Comparison of ENCODE assay signal across 8 cellular contexts in genomic region chr19:46416077-46416709, GRCh38. TPM values are rescaled to one million over a fixed set of nuclear protein-coding genes. Genes with fewer than 3 reads are reported as not detected.
A peak's percentile ranks its signal among the peaks of the same experiment; 100 is the strongest.
DNase-seq lines count a peak whose midpoint lies in the region; ATAC-seq, FAIRE-seq and TF ChIP-seq lines count a peak whose summit lies in the region.

No MANE protein-coding gene starts in this region.

- peak overlapping the region; percentile 94 for H3K4me2 ChIP-seq in A549
- H3K4me2 ChIP-seq in GM23338: peak overlapping the region; percentile 75
- H3K4me2 ChIP-seq in skeletal muscle satellite cell (ENCODE audit: low read length): peak overlapping the region; percentile 80

- TF ChIP-seq EP300 in A549 (IDR thresholded peaks at IDR 0.05): no peak

- H3K36me3 Mint-ChIP-seq in GM23338 (ENCODE audit: low read depth) (peaks cover 10% of the 10 kb centered on the region), MCF 10A (ENCODE audit: insufficient read depth, unreplicated experiment) (no peaks in the 10 kb centered on the region)

- WGBS in A549 (ENCODE audit: missing lambda C conversion rate): 38% methylated on average over 25 of the region's 41 CpGs

- H3K27me3 Mint-ChIP-seq in GM23338 (ENCODE audit: insufficient read depth, low read depth, poor library complexity) (peaks cover 45% of the 10 kb centered on the region), MCF 10A (ENCODE audit: insufficient read depth, unreplicated experiment) (no peaks in the 10 kb centered on the region)

- peaks cover 11% of the 10 kb centered on the region; the same call in 2 of the 3 replicates for H3K4me1 ChIP-seq in A549
- H3K4me1 ChIP-seq in GM23338 (ENCODE audit: insufficient read depth): peaks cover 25% of the 10 kb centered on the region
- no peaks in the 10 kb centered on the region; the same call in 1 of the 2 replicates for H3K4me1 ChIP-seq in iPS-20b (ENCODE audit: insufficient read depth, low read length)
- peaks cover 35% of the 10 kb centered on the region for H3K4me1 ChIP-seq in skeletal muscle satellite cell (ENCODE audit: control insufficient read depth, insufficient read depth, low read length)

- H3K9ac ChIP-seq in iPS-20b (ENCODE audit: low read depth, low read length) (peak overlapping the region; percentile 75; the same call in 1 of the 2 replicates), skeletal muscle satellite cell (ENCODE audit: low read depth, low read length) (peak overlapping the region; percentile 53)

- peaks cover 5% of the 10 kb centered on the region for H4K20me1 ChIP-seq in GM23338 (replicated peaks; ENCODE audit: insufficient read depth)

- H3K4me3 ChIP-seq in A549 (peak overlapping the region; percentile 45), GM23338 (peak overlapping the region; percentile 52), iPS-20b (ENCODE audit: low read length) (peak overlapping the region; percentile 63), skeletal muscle satellite cell (ENCODE audit: low read length) (peak overlapping the region; percentile 70)

- TF ChIP-seq CTCF in A549 (IDR thresholded peaks at IDR 0.05) (no peak), GM23338 (conservative IDR thresholded peaks at IDR 0.05; ENCODE audit: low read depth in 2 of 2) (no peak), MCF 10A (IDR thresholded peaks at IDR 0.05; ENCODE audit: unreplicated experiment) (no peak)

- POLR2A ChIA-PET in A549 (lab: Yijun Ruan, JAX): interaction anchor here (1.5 kb wide), 1 partner anchor 10 kb away, joined by 3 read pairs; no protein-coding TSS in a partner anchor
- POLR2A ChIA-PET in MCF 10A (lab: Yijun Ruan, JAX): no interaction called here

- H3K27me3 ChIP-seq in GM23338 (ENCODE audit: insufficient read depth) (peaks cover 25% of the 10 kb centered on the region), iPS-20b (ENCODE audit: insufficient read depth, low read length) (peaks cover 31% of the 10 kb centered on the region), skeletal muscle satellite cell (ENCODE audit: control insufficient read depth, insufficient read depth, low read length) (peaks cover 3% of the 10 kb centered on the region)

- peak overlapping the region; percentile 86 for H2AFZ ChIP-seq in GM23338

- peaks cover 18% of the 10 kb centered on the region for H3K79me2 ChIP-seq in GM23338 (replicated peaks; ENCODE audit: insufficient read depth)

- H3K9me2 ChIP-seq in GM23338 (ENCODE audit: insufficient read depth): no peaks in the 10 kb centered on the region

- TF ChIP-seq POLR2A in A549 (IDR thresholded peaks at IDR 0.05; ENCODE audit: low read length): no peak

- no TSS peak for BruUV-seq in MCF 10A (replicated peaks; lab: Mats Ljungman, UMichigan)

- peaks cover 23% of the 10 kb centered on the region for H3F3A ChIP-seq in GM23338 (replicated peaks; ENCODE audit: low read depth)

- no peaks in the 10 kb centered on the region for H3K36me3 ChIP-seq in GM23338 (ENCODE audit: insufficient read depth)
- H3K36me3 ChIP-seq in iPS-20b (ENCODE audit: insufficient read depth, low read depth, low read length): no peaks in the 10 kb centered on the region
- H3K36me3 ChIP-seq in skeletal muscle satellite cell (ENCODE audit: insufficient read depth, low read length): no peaks in the 10 kb centered on the region

- H3K9me3 ChIP-seq in A549 (no peaks in the 10 kb centered on the region), iPS-20b (ENCODE audit: insufficient read depth, low read depth, low read length) (no peaks in the 10 kb centered on the region), skeletal muscle satellite cell (replicated peaks; ENCODE audit: low read length) (no peaks in the 10 kb centered on the region)

- H3K4me3 Mint-ChIP-seq in GM23338: peak overlapping the region; percentile 65
- H3K4me3 Mint-ChIP-seq in MCF 10A (ENCODE audit: unreplicated experiment): peak overlapping the region; percentile 34

- H3K27ac ChIP-seq in A549: peak overlapping the region; percentile 54 to 78
- peak overlapping the region; percentile 89 for H3K27ac ChIP-seq in GM23338 (ENCODE audit: low read depth)
- no peak overlapping the region for H3K27ac ChIP-seq in iPS-20b (ENCODE audit: low read length)

- no peak for TF ChIP-seq RAD21 in A549 (conservative IDR thresholded peaks at IDR 0.05 in 1 of 2, IDR thresholded peaks at IDR 0.05 in 1 of 2)

- H3K27ac Mint-ChIP-seq in GM23338 (peak overlapping the region; percentile 90), MCF 10A (ENCODE audit: low read depth, unreplicated experiment) (no peak overlapping the region)

- H3K9me3 Mint-ChIP-seq in GM23338 (peaks cover 3% of the 10 kb centered on the region; the same call in 2 of the 3 replicates), MCF 10A (ENCODE audit: unreplicated experiment) (no peaks in the 10 kb centered on the region)

- H3K4me1 Mint-ChIP-seq in GM23338: peaks cover 29% of the 10 kb centered on the region
- H3K4me1 Mint-ChIP-seq in MCF 10A (ENCODE audit: insufficient read depth, unreplicated experiment): peaks cover 5% of the 10 kb centered on the region

- FAIRE-seq in A549 (lab: Jason Lieb, UNC): no peak

- intact Hi-C loops in MCF 10A (cut with micrococcal nuclease): no loop called here

- DNase-seq in A549 (ENCODE audit: low read depth in 1 of 2, low spot score in 1 of 2) (peak; percentile 84 to 85), GM23338 (ENCODE audit: low spot score) (peak; percentile 96), NCI-H524 (lab: John Stamatoyannopoulos, UW) (peak; percentile 63 to 86), MCF 10A (ENCODE audit: unreplicated experiment) (peak; percentile 61)

- CTCF ChIA-PET in A549 (lab: Yijun Ruan, JAX) (interaction anchor here (0.7 to 7.2 kb wide), 13 partner anchors 10 to 186 kb away, joined by 3 to 58 read pairs (median 4); no protein-coding TSS in a partner anchor), MCF 10A (lab: Yijun Ruan, JAX) (no interaction called here)

- ATAC-seq in A549: peak; percentile 87 to 92
- peak; percentile 61 for ATAC-seq in GM23338
- ATAC-seq in GM21619 (IDR thresholded peaks at IDR 0.05; ENCODE audit: unreplicated experiment): no peak
- ATAC-seq in GM19452 (IDR thresholded peaks at IDR 0.05; ENCODE audit: unreplicated experiment): no peak

TF ChIP-seq in A549, 52 proteins besides CTCF, POLR2A, EP300 and RAD21:
- TF ChIP-seq HDAC2 (IDR thresholded peaks at IDR 0.05) (no peak), E2F6 (IDR thresholded peaks at IDR 0.05; ENCODE audit: borderline replicate concordance, low read depth) (0 out of 2 replicates have a peak, but pooled peaks have one; percentile 26)
TF ChIP-seq in A549: peak in this region for 1.

TF ChIP-seq in GM23338, 12 proteins besides CTCF, POLR2A, EP300 and RAD21 (continues in another document):
- TF ChIP-seq EZH2phosphoT487 (IDR thresholded peaks at IDR 0.05; ENCODE audit: unreplicated experiment): no peak
- TF ChIP-seq ZNF114 (CRISPR knock-in tag; IDR thresholded peaks at IDR 0.05): no peak
- TF ChIP-seq NANOG (IDR thresholded peaks at IDR 0.05; ENCODE audit: borderline replicate concordance): no peak
- no peak for TF ChIP-seq CREB1 (CRISPR knock-in tag; IDR thresholded peaks at IDR 0.05; ENCODE audit: low read depth)
- no peak for TF ChIP-seq EZH2 (IDR thresholded peaks at IDR 0.05; ENCODE audit: low read depth, unreplicated experiment)
- no peak for TF ChIP-seq JUNB (IDR thresholded peaks at IDR 0.05; ENCODE audit: unreplicated experiment)
- TF ChIP-seq ETS1 (IDR thresholded peaks at IDR 0.05): no peak

RNA-seq across cellular contexts. Expression of gene CCDC8, which starts 2.8 kb away (rescaled TPM):
- polyA plus RNA-seq in A549 (2011; rRNA removed): 0.04 TPM in 1 of 2 replicates, not detected in the other
- polyA plus RNA-seq in A549 (2012; cell fraction: cytosol; rRNA removed): 0.01 TPM in 1 of 2 replicates, not detected in the other
- 0.04 and 0.05 TPM in 2 replicates for polyA plus RNA-seq in A549 (2012; cell fraction: nucleus; rRNA removed)
- polyA plus RNA-seq in A549 (2017; fragmentation: RNase III; extraction: RNeasy Plus Mini Kit Qiagen cat#74134 plus additional on column Dnase treatment): 0.03 to 0.08 TPM in 2 of 3 replicates, not detected in the other
- polyA minus RNA-seq in A549 (2011; rRNA and poly(A)+ RNA removed): not detected in 2 replicates
- 16.5 and 17.4 TPM in 2 replicates for total RNA-seq in GM23338 (2014; rRNA removed; shearing (Covaris generic))
- 5.6 and 6.0 TPM in 2 replicates for polyA plus RNA-seq in GM23338 (2016; fragmentation: Nextera tagmentation; extraction: Ambion mirVana)
- total RNA-seq in MCF 10A (2022): not detected in 2 replicates
- total RNA-seq in skeletal muscle satellite cell (2012; rRNA removed): 10.3 and 21.3 TPM in 2 replicates

RNA-seq across cellular contexts. Expression of gene PNMA8C, which starts 12.5 kb away (rescaled TPM):
- polyA plus RNA-seq in A549 (2011; rRNA removed): 0.01 TPM in 1 of 2 replicates, not detected in the other
- 0.01 TPM in 2 replicates for polyA plus RNA-seq in A549 (2012; cell fraction: cytosol; rRNA removed)
- polyA plus RNA-seq in A549 (2012; cell fraction: nucleus; rRNA removed): 0.04 TPM in 2 replicates
- not detected in 3 replicates for polyA plus RNA-seq in A549 (2017; fragmentation: RNase III; extraction: RNeasy Plus Mini Kit Qiagen cat#74134 plus additional on column Dnase treatment)
- polyA minus RNA-seq in A549 (2011; rRNA and poly(A)+ RNA removed): 0.08 TPM in 1 of 2 replicates, not detected in the other
- 2.3 and 2.6 TPM in 2 replicates for total RNA-seq in GM23338 (2014; rRNA removed; shearing (Covaris generic))
- polyA plus RNA-seq in GM23338 (2016; fragmentation: Nextera tagmentation; extraction: Ambion mirVana): 0.44 and 0.59 TPM in 2 replicates
- total RNA-seq in MCF 10A (2022): not detected in 2 replicates
- total RNA-seq in skeletal muscle satellite cell (2012; rRNA removed): under 0.01 TPM in 1 of 2 replicates, not detected in the other

RNA-seq across cellular contexts. Expression of gene PNMA8A, which starts 55.2 kb away (rescaled TPM):
- polyA plus RNA-seq in A549 (2011; rRNA removed): 11.2 and 14.1 TPM in 2 replicates
- 5.0 and 5.6 TPM in 2 replicates for polyA plus RNA-seq in A549 (2012; cell fraction: cytosol; rRNA removed)
- 2.7 and 6.0 TPM in 2 replicates for polyA plus RNA-seq in A549 (2012; cell fraction: nucleus; rRNA removed)
- 14.9 to 17.2 TPM (median 15.4 TPM) in 3 replicates for polyA plus RNA-seq in A549 (2017; fragmentation: RNase III; extraction: RNeasy Plus Mini Kit Qiagen cat#74134 plus additional on column Dnase treatment)
- 5.2 and 6.0 TPM in 2 replicates for polyA minus RNA-seq in A549 (2011; rRNA and poly(A)+ RNA removed)
- 17.8 and 19.6 TPM in 2 replicates for total RNA-seq in GM23338 (2014; rRNA removed; shearing (Covaris generic))
- polyA plus RNA-seq in GM23338 (2016; fragmentation: Nextera tagmentation; extraction: Ambion mirVana): 21.7 and 28.0 TPM in 2 replicates
- total RNA-seq in MCF 10A (2022): 6.0 and 7.6 TPM in 2 replicates
- 1.5 and 5.3 TPM in 2 replicates for total RNA-seq in skeletal muscle satellite cell (2012; rRNA removed)

Comparison
In these comparisons a context has a peak if more than half of its experiments do, and no peak if none do; other contexts are left out.
1. ATAC-seq: peak in A549 (2 of 2) and GM23338 (single experiment); none in GM21619 (single experiment) and GM19452 (single experiment).
2. RNA of gene CCDC8, which starts 2.8 kb away (total RNA-seq): 16.5 to 17.4 TPM in GM23338; not detected in MCF 10A; every median in the first group is over 10 times any median in the second.
3. Peak in every context shown above with its lines, with median percentiles within 50 percentile points of each other: DNase-seq, H3K4me2 ChIP-seq and H3K4me3 ChIP-seq.